8 cellular contexts compared by ENCODE assay signal in the genomic region with DNA sequence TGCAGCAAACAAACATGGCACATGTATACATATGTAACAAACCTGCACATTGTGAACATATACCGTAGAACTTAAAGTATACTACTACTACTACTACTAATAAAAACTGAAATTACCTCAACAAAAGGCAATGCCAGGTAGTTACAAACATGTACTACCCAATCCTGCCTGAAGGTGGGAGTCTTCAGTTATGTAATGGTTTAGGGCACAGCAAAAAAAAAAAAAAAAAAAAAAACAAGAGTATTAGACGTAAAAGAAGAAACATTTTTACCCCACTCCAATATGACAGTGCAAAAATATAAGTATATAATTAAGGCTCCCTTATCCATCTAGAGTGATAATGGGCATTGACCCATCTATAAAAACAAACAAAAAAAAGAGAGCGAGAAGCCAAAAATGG.
DNase-seq lines count a peak whose midpoint lies in the region; ATAC-seq and TF ChIP-seq lines count a peak whose summit lies in the region.
"Not testable (repeated sequence)": the region's sequence is repeated elsewhere in the genome, so short reads cannot be mapped to it uniquely, and the experiment has no call there.

No MANE protein-coding gene starts in this region.

- H3K27me3 ChIP-seq in DND-41 (ENCODE audit: insufficient read depth, low read length, poor library complexity); esophagus muscularis mucosa; upper lobe of right lung: not testable (repeated sequence)

- POLR2A ChIA-PET in RWPE1 (lab: Yijun Ruan, JAX; ENCODE audit: low non-redundant PET), result not testable (repeated sequence)

- not testable (repeated sequence) for H3K36me3 Mint-ChIP-seq in activated naive CD4-positive, alpha-beta T cell treated with anti-CD3 and anti-CD28 coated beads, Interleukin-2, amount 10 ng/mL, durations not matched to agents 7 days and 5 days; mesothelial cell of epicardium

- not testable (repeated sequence) for H3K4me2 ChIP-seq in DND-41 (ENCODE audit: insufficient read depth, low read length)

- not testable (repeated sequence) for H3K9me3 ChIP-seq in DND-41 (ENCODE audit: insufficient read depth, low read length, severe bottlenecking); esophagus muscularis mucosa; upper lobe of right lung

- CTCF ChIA-PET in RWPE1 (lab: Yijun Ruan, JAX); activated naive CD4-positive, alpha-beta T cell treated with anti-CD3 and anti-CD28 coated beads, Interleukin-2, amount 10 ng/mL, durations not matched to agents 7 days and 5 days (lab: Charles Lee): not testable (repeated sequence)

- TF ChIP-seq CTCF in DND-41 (IDR thresholded peaks at IDR 0.05; ENCODE audit: borderline replicate concordance, extremely low read depth, low read length, poor library complexity, severe bottlenecking) (peak; percentile 43), esophagus muscularis mucosa (IDR thresholded peaks at IDR 0.05) (peak in 2 of 3 experiments; percentile 16 to 21), mesothelial cell of epicardium (IDR thresholded peaks at IDR 0.05; ENCODE audit: unreplicated experiment) (peak; percentile 20), upper lobe of right lung (IDR thresholded peaks at IDR 0.05) (peak; percentile 27)
- TF ChIP-seq CTCF in RWPE1 (conservative IDR thresholded peaks at IDR 0.05; ENCODE audit: low read depth), result not testable (repeated sequence)

- WGBS in esophagus muscularis mucosa, result 78% methylated on average over 3 of the region's 3 CpGs

- not testable (repeated sequence) for H3K4me3 ChIP-seq in DND-41 (ENCODE audit: low read depth in 1 of 2, low read length in 2 of 2); esophagus muscularis mucosa; upper lobe of right lung

- H3K4me1 Mint-ChIP-seq in activated naive CD4-positive, alpha-beta T cell treated with anti-CD3 and anti-CD28 coated beads, Interleukin-2, amount 10 ng/mL, durations not matched to agents 7 days and 5 days; mesothelial cell of epicardium: not testable (repeated sequence)

- ATAC-seq in DND-41 (ENCODE audit: insufficient read depth, low read depth); upper lobe of right lung: not testable (repeated sequence)
- peak; percentile 78 for ATAC-seq in GM21526 (IDR thresholded peaks at IDR 0.05; ENCODE audit: low FRiP score, unreplicated experiment)

- not testable (repeated sequence) for H3K4me1 ChIP-seq in DND-41 (ENCODE audit: insufficient read depth, low read length); esophagus muscularis mucosa; upper lobe of right lung

- not testable (repeated sequence) for H3K27ac ChIP-seq in DND-41 (ENCODE audit: low read length); RWPE1; esophagus muscularis mucosa (replicated peaks in 1 of 4); upper lobe of right lung

- not testable (repeated sequence) for H3K79me2 ChIP-seq in DND-41 (ENCODE audit: insufficient read depth, low read length)

- not testable (repeated sequence) for H4K20me1 ChIP-seq in DND-41 (ENCODE audit: insufficient read depth, low read length)

- DNase-seq in DND-41 (peak; percentile 35), Kasumi-1 (lab: John Stamatoyannopoulos, UW) (peak; percentile 36 to 38), RWPE1 (ENCODE audit: low spot score) (peak; percentile 0)
- DNase-seq in activated naive CD4-positive, alpha-beta T cell treated with anti-CD3 and anti-CD28 coated beads, Interleukin-2, amount 10 ng/mL, durations not matched to agents 7 days and 5 days, result peak; percentile 56
- not testable (repeated sequence) for DNase-seq in esophagus muscularis mucosa (ENCODE audit: extremely low spot score); mesothelial cell of epicardium (ENCODE audit: low spot score in 2 of 2, unreplicated experiment in 2 of 2); upper lobe of right lung

- H3K9me3 Mint-ChIP-seq in activated naive CD4-positive, alpha-beta T cell treated with anti-CD3 and anti-CD28 coated beads, Interleukin-2, amount 10 ng/mL, durations not matched to agents 7 days and 5 days; mesothelial cell of epicardium: not testable (repeated sequence)

- not testable (repeated sequence) for H3K9ac ChIP-seq in DND-41 (ENCODE audit: low read depth, low read length)

- not testable (repeated sequence) for H3K4me3 Mint-ChIP-seq in activated naive CD4-positive, alpha-beta T cell treated with anti-CD3 and anti-CD28 coated beads, Interleukin-2, amount 10 ng/mL, durations not matched to agents 7 days and 5 days; mesothelial cell of epicardium

- H3K36me3 ChIP-seq in DND-41 (ENCODE audit: insufficient read depth, low read length); esophagus muscularis mucosa; upper lobe of right lung: not testable (repeated sequence)

- peak overlapping the region; percentile 58 for H3K27ac Mint-ChIP-seq in activated naive CD4-positive, alpha-beta T cell treated with anti-CD3 and anti-CD28 coated beads, Interleukin-2, amount 10 ng/mL, durations not matched to agents 7 days and 5 days
- H3K27ac Mint-ChIP-seq in mesothelial cell of epicardium, result not testable (repeated sequence)

- not testable (repeated sequence) for H3K27me3 Mint-ChIP-seq in activated naive CD4-positive, alpha-beta T cell treated with anti-CD3 and anti-CD28 coated beads, Interleukin-2, amount 10 ng/mL, durations not matched to agents 7 days and 5 days; mesothelial cell of epicardium (ENCODE audit: low read depth)

- H2AFZ ChIP-seq in DND-41 (ENCODE audit: low read depth, low read length), result not testable (repeated sequence)

- intact Hi-C loops in esophagus muscularis mucosa (cut with DNase I); upper lobe of right lung (cut with DNase I): not testable (repeated sequence)

- not testable (repeated sequence) for TF ChIP-seq POLR2A in esophagus muscularis mucosa (IDR thresholded peaks at IDR 0.05; ENCODE audit: low read depth)

- not testable (repeated sequence) for TF ChIP-seq EP300 in esophagus muscularis mucosa (IDR thresholded peaks at IDR 0.05)
